ENCODE assay signal across 8 cellular contexts in genomic region chr7:139360948-139361307, GRCh38. TPM values are rescaled to one million over a fixed set of nuclear protein-coding genes. Genes with fewer than 3 reads are reported as not detected.
DNase-seq lines count a peak whose midpoint lies in the region; ATAC-seq, FAIRE-seq and TF ChIP-seq lines count a peak whose summit lies in the region.

No MANE protein-coding gene starts in this region.

- no peak for DNase-seq in T-helper 1 cell
- DNase-seq in activated naive CD8-positive, alpha-beta T cell treated with anti-CD3 and anti-CD28 coated beads for 36 hours = no peak
- no peak for DNase-seq in kidney
- DNase-seq in suprapubic skin (ENCODE audit: low spot score in 2 of 2) = no peak
- no peak for DNase-seq in NOMO-1 treated with dmso at 0.1 percent for 144 hours (lab: John Stamatoyannopoulos, UW; ENCODE audit: unreplicated experiment)
- DNase-seq in DMS79 (lab: John Stamatoyannopoulos, UW) = no peak

- peak overlapping the region; percentile 95 for H3K4me3 Mint-ChIP-seq in T-helper 1 cell treated with Interleukin-12 subunit alpha and Interleukin-12 subunit beta and Interleukin-4 antibody, amounts not matched to agents 30 μg/mL and 1 μg/mL, for 36 hours
- peak overlapping the region; percentile 97 for H3K4me3 Mint-ChIP-seq in activated naive CD8-positive, alpha-beta T cell treated with anti-CD3 and anti-CD28 coated beads for 36 hours

- no peaks in the 10 kb centered on the region for H3K27me3 ChIP-seq in suprapubic skin

- H3K4me3 ChIP-seq in kidney (ENCODE audit: low read length in 2 of 2) (peak overlapping the region; percentile 85 to 94), suprapubic skin (peak overlapping the region; percentile 81)

- peaks cover 0 to 4% of the 10 kb centered on the region in 2 donors for H3K36me3 ChIP-seq in kidney (ENCODE audit: control insufficient read depth in 1 of 2, insufficient read depth in 2 of 2, low read length in 2 of 2)
- peaks cover 10% of the 10 kb centered on the region for H3K36me3 ChIP-seq in suprapubic skin

- H3K9me3 ChIP-seq in kidney (ENCODE audit: control insufficient read depth in 1 of 2, low read length in 2 of 2) (no peaks in the 10 kb centered on the region), suprapubic skin (no peaks in the 10 kb centered on the region)

- peak overlapping the region; percentile 100 for H3K27ac Mint-ChIP-seq in T-helper 1 cell treated with Interleukin-12 subunit alpha and Interleukin-12 subunit beta and Interleukin-4 antibody, amounts not matched to agents 30 μg/mL and 1 μg/mL, for 36 hours
- peak overlapping the region; percentile 99 for H3K27ac Mint-ChIP-seq in activated naive CD8-positive, alpha-beta T cell treated with anti-CD3 and anti-CD28 coated beads for 36 hours

- H3K27me3 Mint-ChIP-seq in T-helper 1 cell treated with Interleukin-12 subunit alpha and Interleukin-12 subunit beta and Interleukin-4 antibody, amounts not matched to agents 30 μg/mL and 1 μg/mL, for 36 hours (ENCODE audit: low read depth) = no peaks in the 10 kb centered on the region
- H3K27me3 Mint-ChIP-seq in activated naive CD8-positive, alpha-beta T cell treated with anti-CD3 and anti-CD28 coated beads for 36 hours = no peaks in the 10 kb centered on the region

- H3K4me1 Mint-ChIP-seq in T-helper 1 cell treated with Interleukin-12 subunit alpha and Interleukin-12 subunit beta and Interleukin-4 antibody, amounts not matched to agents 30 μg/mL and 1 μg/mL, for 36 hours (ENCODE audit: low read depth) = peaks cover 36% of the 10 kb centered on the region
- peaks cover 41% of the 10 kb centered on the region for H3K4me1 Mint-ChIP-seq in activated naive CD8-positive, alpha-beta T cell treated with anti-CD3 and anti-CD28 coated beads for 36 hours

- H3K36me3 Mint-ChIP-seq in T-helper 1 cell treated with Interleukin-12 subunit alpha and Interleukin-12 subunit beta and Interleukin-4 antibody, amounts not matched to agents 30 μg/mL and 1 μg/mL, for 36 hours (ENCODE audit: low read depth) = peaks cover 11% of the 10 kb centered on the region
- peaks cover 55% of the 10 kb centered on the region for H3K36me3 Mint-ChIP-seq in activated naive CD8-positive, alpha-beta T cell treated with anti-CD3 and anti-CD28 coated beads for 36 hours

- intact Hi-C loops in kidney (cut with DNase I) = no loop called here

- no peak for TF ChIP-seq EP300 in suprapubic skin (IDR thresholded peaks at IDR 0.05)

- TF ChIP-seq POLR2A in suprapubic skin (IDR thresholded peaks at IDR 0.05) = no peak

- H3K9ac ChIP-seq in kidney (ENCODE audit: low read length in 2 of 2) = peak overlapping the region; percentile 45 to 80

- H3K27ac ChIP-seq in kidney (ENCODE audit: low read depth in 2 of 2, low read length in 2 of 2) (peak overlapping the region; percentile 99 to 100), suprapubic skin (peak overlapping the region; percentile 99)

- no peak for ATAC-seq in HG03095 (IDR thresholded peaks at IDR 0.05; ENCODE audit: unreplicated experiment)

- WGBS in suprapubic skin = 0% methylated on average over 2 of the region's 2 CpGs

- no peaks in the 10 kb centered on the region for H3K9me3 Mint-ChIP-seq in T-helper 1 cell treated with Interleukin-12 subunit alpha and Interleukin-12 subunit beta and Interleukin-4 antibody, amounts not matched to agents 30 μg/mL and 1 μg/mL, for 36 hours
- H3K9me3 Mint-ChIP-seq in activated naive CD8-positive, alpha-beta T cell treated with anti-CD3 and anti-CD28 coated beads for 36 hours = no peaks in the 10 kb centered on the region

- TF ChIP-seq CTCF in kidney (IDR thresholded peaks at IDR 0.05; ENCODE audit: borderline replicate concordance, extremely low read depth, insufficient read depth) = no peak
- TF ChIP-seq CTCF in suprapubic skin (IDR thresholded peaks at IDR 0.05) = no peak

- no peak for FAIRE-seq in kidney (lab: Jason Lieb, UNC)

- H3K4me1 ChIP-seq in kidney (ENCODE audit: control insufficient read depth in 1 of 2, insufficient read depth in 1 of 2, low read depth in 1 of 2, low read length in 2 of 2) = peaks cover 12 to 15% of the 10 kb centered on the region in 2 donors
- H3K4me1 ChIP-seq in suprapubic skin = peaks cover 37% of the 10 kb centered on the region

RNA-seq across cellular contexts. Expression of gene LUC7L2, which starts 1.2 kb away (rescaled TPM):
- total RNA-seq in activated naive CD8-positive, alpha-beta T cell treated with anti-CD3 and anti-CD28 coated beads for 36 hours = 100 to 1,000 TPM; 150 to 156 TPM
- total RNA-seq in kidney (97.9 TPM), suprapubic skin (100 to 1,000 TPM in 1 of 4 donors, 10 to 100 TPM in 3; 39.7 to 115 (median 51.5) TPM)
- 33.0 TPM for polyA plus RNA-seq in kidney (ENCODE audit: insufficient read depth, low read depth, low replicate concordance)

RNA-seq across cellular contexts. Expression of gene FMC1, which starts 19.8 kb away (rescaled TPM):
- total RNA-seq in activated naive CD8-positive, alpha-beta T cell treated with anti-CD3 and anti-CD28 coated beads for 36 hours = 1 to 10 TPM; 6.3 to 7.7 TPM
- total RNA-seq in kidney (23.0 TPM), suprapubic skin (10 to 100 TPM in 1 of 4 donors, 1 to 10 TPM in 3; 5.2 to 11.8 (median 7.8) TPM)
- polyA plus RNA-seq in kidney (ENCODE audit: insufficient read depth, low read depth, low replicate concordance) = 109 TPM
